8 cellular contexts compared by ENCODE assay signal in the genomic region with DNA sequence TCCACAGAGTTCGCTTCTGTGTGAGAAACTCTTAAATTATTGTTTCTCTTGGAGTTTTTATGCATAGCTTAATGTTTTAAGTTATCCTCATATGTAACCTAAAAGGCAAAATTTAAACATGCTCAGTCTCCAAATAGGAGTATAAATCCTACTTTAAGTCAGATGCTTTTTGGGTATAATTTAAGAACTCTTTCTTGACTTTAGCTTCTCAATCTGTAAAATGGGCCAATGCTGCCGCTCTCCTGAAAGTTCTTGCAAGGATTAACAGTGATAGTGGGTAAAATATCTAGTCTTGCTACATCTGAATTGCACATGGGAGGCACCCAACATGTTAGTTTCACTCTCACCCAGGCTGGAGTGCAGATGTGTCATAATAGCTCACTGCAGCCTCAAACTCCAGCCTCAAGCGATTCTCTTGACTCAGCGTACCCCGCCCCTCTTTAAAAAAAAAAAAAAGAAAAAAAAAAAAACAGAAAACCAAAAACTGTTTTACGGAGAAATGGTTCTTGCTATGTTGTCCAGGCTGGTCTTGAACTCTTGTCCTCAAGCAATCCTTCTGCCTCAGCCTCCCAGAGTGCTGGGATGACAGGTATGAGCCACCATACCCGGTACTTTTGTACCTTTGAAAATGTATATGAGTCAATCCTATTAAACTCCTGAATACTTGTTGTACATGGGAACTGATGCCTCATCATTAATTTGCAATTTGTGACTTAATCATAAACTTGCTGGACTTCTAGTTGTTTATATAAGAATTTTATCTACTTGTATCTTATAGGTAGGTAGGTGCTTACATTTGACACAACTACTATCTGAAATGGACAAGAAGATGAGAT. TPM values are rescaled to one million over a fixed set of nuclear protein-coding genes. Genes with fewer than 3 reads are reported as not detected.
DNase-seq lines count a peak whose midpoint lies in the region; ATAC-seq and TF ChIP-seq lines count a peak whose summit lies in the region.

No MANE protein-coding gene starts in this region.

- CTCF ChIA-PET in A673 (lab: Charles Lee): interaction anchor here (2.3 to 2.6 kb wide), 2 partner anchors 460 kb away, joined by 8 to 26 read pairs; no protein-coding TSS in a partner anchor

- H3K27me3 Mint-ChIP-seq in GM23338 (ENCODE audit: insufficient read depth, low read depth, poor library complexity): no peaks in the 10 kb centered on the region
- no peaks in the 10 kb centered on the region for H3K27me3 Mint-ChIP-seq in T-helper 2 cell treated with Interferon-gamma antibody and Interleukin-4, amounts not matched to agents 5 μg/mL and 100 μg/mL, for 36 hours (ENCODE audit: low read depth)
- no peaks in the 10 kb centered on the region for H3K27me3 Mint-ChIP-seq in central memory CD8-positive, alpha-beta T cell

- H3K4me3 ChIP-seq in GM23338: no peak overlapping the region
- no peak overlapping the region for H3K4me3 ChIP-seq in A673 (ENCODE audit: low read depth, low read length, poor library complexity, severe bottlenecking)
- no peak overlapping the region for H3K4me3 ChIP-seq in H7 (ENCODE audit: insufficient read depth, low read depth, low read length)

- no peak overlapping the region for H2AFZ ChIP-seq in GM23338

- no peak overlapping the region for H3K27ac Mint-ChIP-seq in GM23338
- peak overlapping the region; percentile 94 for H3K27ac Mint-ChIP-seq in T-helper 2 cell treated with Interferon-gamma antibody and Interleukin-4, amounts not matched to agents 5 μg/mL and 100 μg/mL, for 36 hours
- H3K27ac Mint-ChIP-seq in central memory CD8-positive, alpha-beta T cell (ENCODE audit: low read depth): peak overlapping the region; percentile 96

- no peak for DNase-seq in GM23338 (ENCODE audit: low spot score)
- DNase-seq in T-helper 2 cell treated with Interferon-gamma antibody and Interleukin-4, amounts not matched to agents 5 μg/mL and 100 μg/mL, for 36 hours (ENCODE audit: low spot score): peak; percentile 64
- peak in 1 of 2 donors; percentile 51 for DNase-seq in central memory CD8-positive, alpha-beta T cell (ENCODE audit: low spot score in 2 of 2)
- DNase-seq in stimulated activated CD4-positive, alpha-beta T cell treated with anti-CD3 and anti-CD28 coated beads, Interleukin-12 subunit alpha, Interleukin-12 subunit beta, amount 100 ng/mL, for 24 hours (ENCODE audit: low read depth in 2 of 2): peak; percentile 26 to 29
- DNase-seq in HPDE6-E6E7 (ENCODE audit: extremely low spot score): no peak
- no peak for DNase-seq in A673 (ENCODE audit: low spot score)
- no peak for DNase-seq in H7
- no peak for DNase-seq in SHP77 (lab: John Stamatoyannopoulos, UW)

- H3K4me1 ChIP-seq in GM23338 (ENCODE audit: insufficient read depth) (peaks cover 9% of the 10 kb centered on the region; the same call in 1 of the 2 replicates), A673 (ENCODE audit: insufficient read depth, low read length, poor library complexity, severe bottlenecking) (peaks cover 14% of the 10 kb centered on the region)

- peaks cover 21% of the 10 kb centered on the region for H3K79me2 ChIP-seq in GM23338 (replicated peaks; ENCODE audit: insufficient read depth)

- intact Hi-C loops in A673 (cut with micrococcal nuclease; ENCODE audit: unreplicated experiment): loop anchor here (5.0 to 10.0 kb wide), 3 partner anchors 182 to 840 kb away; no protein-coding TSS in a partner anchor

- H3K36me3 ChIP-seq in GM23338 (ENCODE audit: insufficient read depth) (no peaks in the 10 kb centered on the region), A673 (ENCODE audit: insufficient read depth, low read length, poor library complexity, severe bottlenecking) (no peaks in the 10 kb centered on the region), H7 (replicated peaks; ENCODE audit: control insufficient read depth, insufficient read depth, low read length) (no peaks in the 10 kb centered on the region)

- H3K27ac ChIP-seq in GM23338 (ENCODE audit: low read depth) (no peak overlapping the region), A673 (ENCODE audit: low read depth, low read length, poor library complexity, severe bottlenecking) (no peak overlapping the region)

- no peaks in the 10 kb centered on the region; the same call in 1 of the 2 replicates for H4K20me1 ChIP-seq in GM23338 (replicated peaks; ENCODE audit: insufficient read depth)

- H3K27me3 ChIP-seq in GM23338 (ENCODE audit: insufficient read depth) (no peaks in the 10 kb centered on the region), A673 (replicated peaks; ENCODE audit: insufficient read depth, low read depth, low read length, poor library complexity) (no peaks in the 10 kb centered on the region), H7 (ENCODE audit: control insufficient read depth, insufficient read depth, low read length) (no peaks in the 10 kb centered on the region)

- no peak for ATAC-seq in GM23338
- ATAC-seq in central memory CD8-positive, alpha-beta T cell (replicated peaks; ENCODE audit: extremely low read depth, poor library complexity, severe bottlenecking): peak; percentile 30

- no peaks in the 10 kb centered on the region for H3K9me2 ChIP-seq in GM23338 (ENCODE audit: insufficient read depth)

- TF ChIP-seq CTCF in GM23338 (conservative IDR thresholded peaks at IDR 0.05; ENCODE audit: low read depth in 2 of 2): no peak
- TF ChIP-seq CTCF in A673 (conservative IDR thresholded peaks at IDR 0.05; ENCODE audit: low read depth, low read length): no peak

- POLR2A ChIA-PET in A673 (lab: Charles Lee; ENCODE audit: low non-redundant PET): no interaction called here

- H3K9me3 Mint-ChIP-seq in GM23338: no peaks in the 10 kb centered on the region
- no peaks in the 10 kb centered on the region for H3K9me3 Mint-ChIP-seq in T-helper 2 cell treated with Interferon-gamma antibody and Interleukin-4, amounts not matched to agents 5 μg/mL and 100 μg/mL, for 36 hours
- no peaks in the 10 kb centered on the region for H3K9me3 Mint-ChIP-seq in central memory CD8-positive, alpha-beta T cell

- peak overlapping the region; percentile 99; the same call in 1 of the 3 replicates for H3K4me3 Mint-ChIP-seq in GM23338
- H3K4me3 Mint-ChIP-seq in T-helper 2 cell treated with Interferon-gamma antibody and Interleukin-4, amounts not matched to agents 5 μg/mL and 100 μg/mL, for 36 hours: peak overlapping the region; percentile 98
- peak overlapping the region; percentile 96 for H3K4me3 Mint-ChIP-seq in central memory CD8-positive, alpha-beta T cell

- no peaks in the 10 kb centered on the region for H3K9me3 ChIP-seq in A673 (ENCODE audit: low read depth, low read length, poor library complexity, severe bottlenecking)

- H3K4me1 Mint-ChIP-seq in GM23338: peaks cover 11% of the 10 kb centered on the region; the same call in 2 of the 3 replicates
- H3K4me1 Mint-ChIP-seq in T-helper 2 cell treated with Interferon-gamma antibody and Interleukin-4, amounts not matched to agents 5 μg/mL and 100 μg/mL, for 36 hours (ENCODE audit: low read depth): peaks cover 42% of the 10 kb centered on the region
- H3K4me1 Mint-ChIP-seq in central memory CD8-positive, alpha-beta T cell: peaks cover 44% of the 10 kb centered on the region

- no peaks in the 10 kb centered on the region for H3F3A ChIP-seq in GM23338 (replicated peaks; ENCODE audit: low read depth)

- no TSS peak for BruUV-seq in A673 (replicated peaks; lab: Mats Ljungman, UMichigan)

- H3K4me2 ChIP-seq in GM23338: no peak overlapping the region; the same call in 1 of the 2 replicates

- H3K36me3 Mint-ChIP-seq in GM23338 (ENCODE audit: low read depth): no peaks in the 10 kb centered on the region
- H3K36me3 Mint-ChIP-seq in T-helper 2 cell treated with Interferon-gamma antibody and Interleukin-4, amounts not matched to agents 5 μg/mL and 100 μg/mL, for 36 hours (ENCODE audit: low read depth): peaks cover 4% of the 10 kb centered on the region
- H3K36me3 Mint-ChIP-seq in central memory CD8-positive, alpha-beta T cell (ENCODE audit: insufficient read depth): peaks cover 17% of the 10 kb centered on the region

RNA-seq across cellular contexts. Expression of a gene that starts 1.8 kb away (rescaled TPM):
- 1.1 and 1.3 TPM in 2 replicates for total RNA-seq in GM23338 (2014; rRNA removed; shearing (Covaris generic))
- 0.96 and 1.3 TPM in 2 replicates for polyA plus RNA-seq in GM23338 (2016; fragmentation: Nextera tagmentation; extraction: Ambion mirVana)
- 2.0 and 2.6 TPM in 2 replicates for total RNA-seq in A673 (2021)
- 0.52 and 1.00 TPM in 2 replicates for total RNA-seq in H7 (2014; rRNA removed; shearing (Covaris generic))

RNA-seq across cellular contexts. Expression of a gene that starts 2.1 kb away (rescaled TPM):
- total RNA-seq in GM23338 (2014; rRNA removed; shearing (Covaris generic)): 3.7 and 6.6 TPM in 2 replicates
- 2.4 and 3.0 TPM in 2 replicates for polyA plus RNA-seq in GM23338 (2016; fragmentation: Nextera tagmentation; extraction: Ambion mirVana)
- total RNA-seq in A673 (2021): 5.5 and 6.4 TPM in 2 replicates
- 2.1 and 5.9 TPM in 2 replicates for total RNA-seq in H7 (2014; rRNA removed; shearing (Covaris generic))

Comparison
In these comparisons a context has a peak if more than half of its experiments do, and no peak if none do; other contexts are left out.
1. DNase-seq: peak in T-helper 2 cell treated with Interferon-gamma antibody and Interleukin-4, amounts not matched to agents 5 μg/mL and 100 μg/mL, for 36 hours (single experiment) and stimulated activated CD4-positive, alpha-beta T cell treated with anti-CD3 and anti-CD28 coated beads, Interleukin-12 subunit alpha, Interleukin-12 subunit beta, amount 100 ng/mL, for 24 hours (2 of 2); none in GM23338 (single experiment), HPDE6-E6E7 (single experiment), A673 (single experiment), H7 (single experiment) and SHP77 (0 of 2).
2. Peak in every context shown above with its lines, with median percentiles within 50 percentile points of each other: H3K4me3 Mint-ChIP-seq.